ENCODE assay signal across 1 cellular context in the genomic region with DNA sequence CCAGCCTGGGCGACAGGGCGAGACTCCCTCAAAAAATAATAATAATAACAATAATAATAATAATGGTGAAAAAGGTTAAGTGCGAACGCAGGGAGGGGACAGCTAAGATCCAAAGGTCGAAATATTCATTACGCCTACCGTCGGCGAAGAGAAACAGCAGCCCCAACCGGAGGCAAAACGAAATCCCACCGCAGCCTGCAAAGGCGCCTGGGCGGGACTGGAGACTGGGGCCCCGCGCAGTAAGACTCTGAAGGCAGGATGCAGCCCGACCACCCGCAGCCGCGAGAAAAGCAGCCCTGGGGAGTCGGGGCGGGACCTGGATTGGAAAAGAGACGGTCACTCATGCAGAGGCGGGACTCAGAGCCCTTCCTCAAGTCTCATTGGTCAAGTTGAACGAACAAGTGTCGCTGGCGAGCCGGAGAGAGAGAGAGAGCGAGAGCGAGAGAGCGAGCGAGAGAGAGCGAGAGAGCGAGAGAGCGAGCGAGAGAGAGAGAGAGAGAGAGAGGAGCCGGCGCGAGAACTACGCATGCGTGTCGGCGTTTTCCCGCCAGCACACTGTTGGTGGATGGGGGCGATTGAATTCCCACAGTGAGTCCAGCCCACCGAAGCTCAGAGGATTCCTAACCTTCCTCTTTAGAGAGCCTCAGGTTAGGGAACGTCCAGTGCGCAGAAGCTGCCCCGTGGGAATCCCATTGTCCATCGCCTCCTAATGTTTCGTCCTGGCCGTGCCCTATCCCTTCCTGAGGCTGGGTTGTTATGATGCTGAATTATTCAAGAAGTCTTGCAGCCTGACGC.
TF ChIP-seq lines count a peak whose summit lies in the region.

No MANE protein-coding gene starts in this region.

TF ChIP-seq in H1, 55 proteins besides CTCF, POLR2A, EP300 and RAD21 (continued from another document):
- TF ChIP-seq, protein P1, sequence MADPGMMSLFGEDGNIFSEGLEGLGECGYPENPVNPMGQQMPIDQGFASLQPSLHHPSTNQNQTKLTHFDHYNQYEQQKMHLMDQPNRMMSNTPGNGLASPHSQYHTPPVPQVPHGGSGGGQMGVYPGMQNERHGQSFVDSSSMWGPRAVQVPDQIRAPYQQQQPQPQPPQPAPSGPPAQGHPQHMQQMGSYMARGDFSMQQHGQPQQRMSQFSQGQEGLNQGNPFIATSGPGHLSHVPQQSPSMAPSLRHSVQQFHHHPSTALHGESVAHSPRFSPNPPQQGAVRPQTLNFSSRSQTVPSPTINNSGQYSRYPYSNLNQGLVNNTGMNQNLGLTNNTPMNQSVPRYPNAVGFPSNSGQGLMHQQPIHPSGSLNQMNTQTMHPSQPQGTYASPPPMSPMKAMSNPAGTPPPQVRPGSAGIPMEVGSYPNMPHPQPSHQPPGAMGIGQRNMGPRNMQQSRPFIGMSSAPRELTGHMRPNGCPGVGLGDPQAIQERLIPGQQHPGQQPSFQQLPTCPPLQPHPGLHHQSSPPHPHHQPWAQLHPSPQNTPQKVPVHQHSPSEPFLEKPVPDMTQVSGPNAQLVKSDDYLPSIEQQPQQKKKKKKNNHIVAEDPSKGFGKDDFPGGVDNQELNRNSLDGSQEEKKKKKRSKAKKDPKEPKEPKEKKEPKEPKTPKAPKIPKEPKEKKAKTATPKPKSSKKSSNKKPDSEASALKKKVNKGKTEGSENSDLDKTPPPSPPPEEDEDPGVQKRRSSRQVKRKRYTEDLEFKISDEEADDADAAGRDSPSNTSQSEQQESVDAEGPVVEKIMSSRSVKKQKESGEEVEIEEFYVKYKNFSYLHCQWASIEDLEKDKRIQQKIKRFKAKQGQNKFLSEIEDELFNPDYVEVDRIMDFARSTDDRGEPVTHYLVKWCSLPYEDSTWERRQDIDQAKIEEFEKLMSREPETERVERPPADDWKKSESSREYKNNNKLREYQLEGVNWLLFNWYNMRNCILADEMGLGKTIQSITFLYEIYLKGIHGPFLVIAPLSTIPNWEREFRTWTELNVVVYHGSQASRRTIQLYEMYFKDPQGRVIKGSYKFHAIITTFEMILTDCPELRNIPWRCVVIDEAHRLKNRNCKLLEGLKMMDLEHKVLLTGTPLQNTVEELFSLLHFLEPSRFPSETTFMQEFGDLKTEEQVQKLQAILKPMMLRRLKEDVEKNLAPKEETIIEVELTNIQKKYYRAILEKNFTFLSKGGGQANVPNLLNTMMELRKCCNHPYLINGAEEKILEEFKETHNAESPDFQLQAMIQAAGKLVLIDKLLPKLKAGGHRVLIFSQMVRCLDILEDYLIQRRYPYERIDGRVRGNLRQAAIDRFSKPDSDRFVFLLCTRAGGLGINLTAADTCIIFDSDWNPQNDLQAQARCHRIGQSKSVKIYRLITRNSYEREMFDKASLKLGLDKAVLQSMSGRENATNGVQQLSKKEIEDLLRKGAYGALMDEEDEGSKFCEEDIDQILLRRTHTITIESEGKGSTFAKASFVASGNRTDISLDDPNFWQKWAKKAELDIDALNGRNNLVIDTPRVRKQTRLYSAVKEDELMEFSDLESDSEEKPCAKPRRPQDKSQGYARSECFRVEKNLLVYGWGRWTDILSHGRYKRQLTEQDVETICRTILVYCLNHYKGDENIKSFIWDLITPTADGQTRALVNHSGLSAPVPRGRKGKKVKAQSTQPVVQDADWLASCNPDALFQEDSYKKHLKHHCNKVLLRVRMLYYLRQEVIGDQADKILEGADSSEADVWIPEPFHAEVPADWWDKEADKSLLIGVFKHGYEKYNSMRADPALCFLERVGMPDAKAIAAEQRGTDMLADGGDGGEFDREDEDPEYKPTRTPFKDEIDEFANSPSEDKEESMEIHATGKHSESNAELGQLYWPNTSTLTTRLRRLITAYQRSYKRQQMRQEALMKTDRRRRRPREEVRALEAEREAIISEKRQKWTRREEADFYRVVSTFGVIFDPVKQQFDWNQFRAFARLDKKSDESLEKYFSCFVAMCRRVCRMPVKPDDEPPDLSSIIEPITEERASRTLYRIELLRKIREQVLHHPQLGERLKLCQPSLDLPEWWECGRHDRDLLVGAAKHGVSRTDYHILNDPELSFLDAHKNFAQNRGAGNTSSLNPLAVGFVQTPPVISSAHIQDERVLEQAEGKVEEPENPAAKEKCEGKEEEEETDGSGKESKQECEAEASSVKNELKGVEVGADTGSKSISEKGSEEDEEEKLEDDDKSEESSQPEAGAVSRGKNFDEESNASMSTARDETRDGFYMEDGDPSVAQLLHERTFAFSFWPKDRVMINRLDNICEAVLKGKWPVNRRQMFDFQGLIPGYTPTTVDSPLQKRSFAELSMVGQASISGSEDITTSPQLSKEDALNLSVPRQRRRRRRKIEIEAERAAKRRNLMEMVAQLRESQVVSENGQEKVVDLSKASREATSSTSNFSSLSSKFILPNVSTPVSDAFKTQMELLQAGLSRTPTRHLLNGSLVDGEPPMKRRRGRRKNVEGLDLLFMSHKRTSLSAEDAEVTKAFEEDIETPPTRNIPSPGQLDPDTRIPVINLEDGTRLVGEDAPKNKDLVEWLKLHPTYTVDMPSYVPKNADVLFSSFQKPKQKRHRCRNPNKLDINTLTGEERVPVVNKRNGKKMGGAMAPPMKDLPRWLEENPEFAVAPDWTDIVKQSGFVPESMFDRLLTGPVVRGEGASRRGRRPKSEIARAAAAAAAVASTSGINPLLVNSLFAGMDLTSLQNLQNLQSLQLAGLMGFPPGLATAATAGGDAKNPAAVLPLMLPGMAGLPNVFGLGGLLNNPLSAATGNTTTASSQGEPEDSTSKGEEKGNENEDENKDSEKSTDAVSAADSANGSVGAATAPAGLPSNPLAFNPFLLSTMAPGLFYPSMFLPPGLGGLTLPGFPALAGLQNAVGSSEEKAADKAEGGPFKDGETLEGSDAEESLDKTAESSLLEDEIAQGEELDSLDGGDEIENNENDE (IDR thresholded peaks at IDR 0.05; ENCODE audit: insufficient replicate concordance, low read length), result no peak
